Comparison of ENCODE assay signal across 21 cellular contexts in genomic region chr11:84291996-84292395, GRCh38.
A peak's percentile ranks its signal among the peaks of the same experiment; 100 is the strongest.
DNase-seq lines count a peak whose midpoint lies in the region; ATAC-seq and TF ChIP-seq lines count a peak whose summit lies in the region.
"Had no signal": no experiment of that assay in that cellular context is flagged by ENCODE, and none has a peak within 500 bp of the region (broad histone marks: within the 10 kb centered on the region; RNA-seq: fewer than 3 reads in every experiment).

No MANE protein-coding gene starts in this region.

- no peaks in the 10 kb centered on the region for H3K4me1 Mint-ChIP-seq in immature natural killer cell

- H3K4me3 ChIP-seq in AG10803 (ENCODE audit: low read length) (no peak overlapping the region), fibroblast of mammary gland (ENCODE audit: control insufficient read depth, low read depth, low read length) (no peak overlapping the region), esophagus muscularis mucosa (no peak overlapping the region)
- H3K4me3 ChIP-seq: GM12878, MG63 had no signal

- no peak for TF ChIP-seq EP300 in esophagus muscularis mucosa (IDR thresholded peaks at IDR 0.05)

- H3K27me3 ChIP-seq in esophagus muscularis mucosa: no peaks in the 10 kb centered on the region
- H3K27me3 ChIP-seq: MG63 had no signal

- DNase-seq in AG10803 (ENCODE audit: low read depth): peak; percentile 34
- peak; percentile 39 for DNase-seq in fibroblast of mammary gland (ENCODE audit: low read depth)
- DNase-seq in renal cortical epithelial cell (ENCODE audit: low read depth): peak; percentile 3
- DNase-seq in esophagus muscularis mucosa (ENCODE audit: extremely low spot score): no peak
- no peak for DNase-seq in cortex of kidney (lab: John Stamatoyannopoulos, UW)
- no peak for DNase-seq in immature natural killer cell
- DNase-seq: C1 segment of cervical spinal cord; DMS79 treated with DMSO at 0.1 percent for 48 hours; GOT3; MG63; NCI-H1092; NCI-H146; NCI-H2107; NCI-H2227 treated with DMSO at 0.1 percent for 48 hours; NCI-H524 treated with DMSO at 0.1 percent for 48 hours; NK-92 treated with Interleukin-12 subunit alpha and Interleukin-12 subunit beta, amount 100 ng/mL, for 24 hours; PC-3 had no signal

- no peaks in the 10 kb centered on the region for H3K9me3 ChIP-seq in esophagus muscularis mucosa
- H3K9me3 ChIP-seq: MG63 had no signal

- intact Hi-C loops in esophagus muscularis mucosa (cut with DNase I): no loop called here

- peaks cover 0 to 7% (median 0%) of the 10 kb centered on the region in 4 donors for H3K4me1 ChIP-seq in esophagus muscularis mucosa

- peaks cover 3 to 24% (median 9%) of the 10 kb centered on the region in 6 donors for H3K9me3 Mint-ChIP-seq in immature natural killer cell

- 79% methylated on average over 4 of the region's 4 CpGs for WGBS in esophagus muscularis mucosa

- peak overlapping the region; percentile 59 for H3K27ac ChIP-seq in angular gyrus (ENCODE audit: low read depth, low read length)
- no peak overlapping the region for H3K27ac ChIP-seq in esophagus muscularis mucosa (replicated peaks in 1 of 4)
- H3K27ac ChIP-seq: RWPE1 had no signal

- H3K27ac Mint-ChIP-seq in immature natural killer cell: no peak overlapping the region

- TF ChIP-seq CTCF in AG10803 (conservative IDR thresholded peaks at IDR 0.05; ENCODE audit: low read length) (no peak), fibroblast of mammary gland (conservative IDR thresholded peaks at IDR 0.05; ENCODE audit: control insufficient read depth, insufficient read depth, low read depth, low read length) (no peak), esophagus muscularis mucosa (IDR thresholded peaks at IDR 0.05) (no peak)

- TF ChIP-seq POLR2A in esophagus muscularis mucosa (IDR thresholded peaks at IDR 0.05; ENCODE audit: low read depth): no peak

- no peak overlapping the region for H3K4me3 Mint-ChIP-seq in immature natural killer cell

- no peaks in the 10 kb centered on the region for H3K36me3 ChIP-seq in esophagus muscularis mucosa
- H3K36me3 ChIP-seq: MG63 had no signal

- no peaks in the 10 kb centered on the region for H3K36me3 Mint-ChIP-seq in immature natural killer cell

- H3K27me3 Mint-ChIP-seq in immature natural killer cell (ENCODE audit: low read depth in 3 of 3): no peaks in the 10 kb centered on the region

- ATAC-seq in activated CD4-positive, CD25-positive, alpha-beta regulatory T cell treated with anti-CD3 and anti-CD28 coated beads, Interleukin-2, amount 50 U/mL, for 24 hours: no peak
- ATAC-seq: GM12878, PC-3 had no signal

Comparison
In these comparisons a context has a peak if more than half of its experiments do, and no peak if none do; other contexts are left out.
1. DNase-seq: peak in AG10803 (single experiment), fibroblast of mammary gland (single experiment) and renal cortical epithelial cell (single experiment); none in esophagus muscularis mucosa (single experiment), cortex of kidney (single experiment) and immature natural killer cell (0 of 3).